ENCODE assay signal across 9 cellular contexts in genomic region chr12:20463920-20464524, GRCh38.
DNase-seq lines count a peak whose midpoint lies in the region; ATAC-seq and TF ChIP-seq lines count a peak whose summit lies in the region.
"Had no signal": no experiment of that assay in that cellular context is flagged by ENCODE, and none has a peak within 500 bp of the region (broad histone marks: within the 10 kb centered on the region; RNA-seq: fewer than 3 reads in every experiment).

No MANE protein-coding gene starts in this region.

- no peaks in the 10 kb centered on the region for H3K9me3 Mint-ChIP-seq in activated CD8-positive, alpha-beta T cell treated with anti-CD3 and anti-CD28 coated beads for 36 hours
- H3K9me3 Mint-ChIP-seq in activated CD8-positive, alpha-beta T cell treated with anti-CD3 and anti-CD28 coated beads, Interleukin-2, amount 10 ng/mL, durations not matched to agents 7 days and 5 days (ENCODE audit: insufficient read depth): no peaks in the 10 kb centered on the region
- no peaks in the 10 kb centered on the region for H3K9me3 Mint-ChIP-seq in activated T-cell treated with anti-CD3 and anti-CD28 coated beads, Interleukin-2, amount 50 U/mL, for 24 hours
- H3K9me3 Mint-ChIP-seq: T-helper 1 cell treated with Interleukin-12 subunit alpha and Interleukin-12 subunit beta and Interleukin-4 antibody, amounts not matched to agents 30 μg/mL and 1 μg/mL, for 36 hours had no signal

- ATAC-seq in activated CD8-positive, alpha-beta T cell treated with anti-CD3 and anti-CD28 coated beads for 36 hours: no peak
- ATAC-seq in activated CD8-positive, alpha-beta T cell treated with anti-CD3 and anti-CD28 coated beads, Interleukin-2, amount 10 ng/mL, durations not matched to agents 7 days and 5 days: no peak
- ATAC-seq in upper lobe of left lung (ENCODE audit: low FRiP score in 2 of 2): peak in 1 of 2 donors; percentile 46

- no peak overlapping the region for H3K4me3 ChIP-seq in upper lobe of left lung

- peak; percentile 63 for TF ChIP-seq CTCF in activated CD8-positive, alpha-beta T cell treated with anti-CD3 and anti-CD28 coated beads for 36 hours (IDR thresholded peaks at IDR 0.05)
- peak in 4 of 6 experiments; percentile 9 to 36 (median 24) for TF ChIP-seq CTCF in upper lobe of left lung (IDR thresholded peaks at IDR 0.05)

- no peak for TF ChIP-seq POLR2A in upper lobe of left lung (IDR thresholded peaks at IDR 0.05)

- CTCF ChIA-PET in activated CD8-positive, alpha-beta T cell treated with anti-CD3 and anti-CD28 coated beads for 36 hours (lab: Charles Lee): interaction anchor here (1.0 to 1.2 kb wide), 4 partner anchors 8 to 38 kb away, joined by 3 read pairs; no protein-coding TSS in a partner anchor
- CTCF ChIA-PET in activated CD8-positive, alpha-beta T cell treated with anti-CD3 and anti-CD28 coated beads, Interleukin-2, amount 10 ng/mL, durations not matched to agents 7 days and 5 days (lab: Charles Lee): interaction anchor here (1.2 kb wide), 1 partner anchor 16 kb away, joined by 3 read pairs; no protein-coding TSS in a partner anchor

- H3K4me1 Mint-ChIP-seq in activated CD8-positive, alpha-beta T cell treated with anti-CD3 and anti-CD28 coated beads for 36 hours (ENCODE audit: low read depth): no peaks in the 10 kb centered on the region
- H3K4me1 Mint-ChIP-seq in activated CD8-positive, alpha-beta T cell treated with anti-CD3 and anti-CD28 coated beads, Interleukin-2, amount 10 ng/mL, durations not matched to agents 7 days and 5 days (ENCODE audit: low read depth): no peaks in the 10 kb centered on the region
- no peaks in the 10 kb centered on the region for H3K4me1 Mint-ChIP-seq in activated T-cell treated with anti-CD3 and anti-CD28 coated beads, Interleukin-2, amount 50 U/mL, for 24 hours (ENCODE audit: low read depth)

- H3K27me3 Mint-ChIP-seq in activated CD8-positive, alpha-beta T cell treated with anti-CD3 and anti-CD28 coated beads for 36 hours: no peaks in the 10 kb centered on the region
- no peaks in the 10 kb centered on the region for H3K27me3 Mint-ChIP-seq in activated CD8-positive, alpha-beta T cell treated with anti-CD3 and anti-CD28 coated beads, Interleukin-2, amount 10 ng/mL, durations not matched to agents 7 days and 5 days (ENCODE audit: low read depth)
- H3K27me3 Mint-ChIP-seq in activated T-cell treated with anti-CD3 and anti-CD28 coated beads, Interleukin-2, amount 50 U/mL, for 24 hours: no peaks in the 10 kb centered on the region

- no peak overlapping the region for H3K27ac Mint-ChIP-seq in activated CD8-positive, alpha-beta T cell treated with anti-CD3 and anti-CD28 coated beads for 36 hours
- no peak overlapping the region for H3K27ac Mint-ChIP-seq in activated CD8-positive, alpha-beta T cell treated with anti-CD3 and anti-CD28 coated beads, Interleukin-2, amount 10 ng/mL, durations not matched to agents 7 days and 5 days
- no peak overlapping the region for H3K27ac Mint-ChIP-seq in activated T-cell treated with anti-CD3 and anti-CD28 coated beads, Interleukin-2, amount 50 U/mL, for 24 hours
- H3K27ac Mint-ChIP-seq: T-helper 1 cell treated with Interleukin-12 subunit alpha and Interleukin-12 subunit beta and Interleukin-4 antibody, amounts not matched to agents 30 μg/mL and 1 μg/mL, for 36 hours had no signal

- no peak for DNase-seq in activated CD8-positive, alpha-beta T cell treated with anti-CD3 and anti-CD28 coated beads for 36 hours
- DNase-seq in activated CD8-positive, alpha-beta T cell treated with anti-CD3 and anti-CD28 coated beads, Interleukin-2, amount 10 ng/mL, durations not matched to agents 7 days and 5 days: no peak
- DNase-seq in NCI-H345 treated with DMSO at 0.1 percent for 48 hours (lab: John Stamatoyannopoulos, UW; ENCODE audit: unreplicated experiment): peak; percentile 3
- DNase-seq in fibroblast of peridontal ligament (ENCODE audit: extremely low read depth): peak; percentile 52
- DNase-seq in upper lobe of left lung: no peak
- no peak for DNase-seq in NCI-H2227 treated with DMSO at 0.1 percent for 48 hours (lab: John Stamatoyannopoulos, UW)
- no peak for DNase-seq in activated T-cell treated with anti-CD3 and anti-CD28 coated beads, Interleukin-2, amount 50 U/mL, for 24 hours
- no peak for DNase-seq in DMS79 treated with DMSO at 0.1 percent for 48 hours (lab: John Stamatoyannopoulos, UW)

- no peaks in the 10 kb centered on the region for H3K36me3 ChIP-seq in upper lobe of left lung

- WGBS in upper lobe of left lung, 2 donors: 62% methylated on average over 2 of the region's 2 CpGs

- intact Hi-C loops in activated CD8-positive, alpha-beta T cell treated with anti-CD3 and anti-CD28 coated beads for 36 hours (cut with micrococcal nuclease): no loop called here

- no peaks in the 10 kb centered on the region for H3K27me3 ChIP-seq in upper lobe of left lung

- no peaks in the 10 kb centered on the region for H3K4me1 ChIP-seq in upper lobe of left lung

- no peaks in the 10 kb centered on the region for H3K9me3 ChIP-seq in upper lobe of left lung

- TF ChIP-seq EP300 in upper lobe of left lung (IDR thresholded peaks at IDR 0.05): no peak

- H3K36me3 Mint-ChIP-seq in activated CD8-positive, alpha-beta T cell treated with anti-CD3 and anti-CD28 coated beads for 36 hours (ENCODE audit: low read depth): no peaks in the 10 kb centered on the region
- no peaks in the 10 kb centered on the region for H3K36me3 Mint-ChIP-seq in activated CD8-positive, alpha-beta T cell treated with anti-CD3 and anti-CD28 coated beads, Interleukin-2, amount 10 ng/mL, durations not matched to agents 7 days and 5 days (ENCODE audit: low read depth)
- H3K36me3 Mint-ChIP-seq in activated T-cell treated with anti-CD3 and anti-CD28 coated beads, Interleukin-2, amount 50 U/mL, for 24 hours (ENCODE audit: low read depth): no peaks in the 10 kb centered on the region

- H3K4me3 Mint-ChIP-seq in activated CD8-positive, alpha-beta T cell treated with anti-CD3 and anti-CD28 coated beads for 36 hours: no peak overlapping the region
- H3K4me3 Mint-ChIP-seq in activated CD8-positive, alpha-beta T cell treated with anti-CD3 and anti-CD28 coated beads, Interleukin-2, amount 10 ng/mL, durations not matched to agents 7 days and 5 days: no peak overlapping the region
- H3K4me3 Mint-ChIP-seq in activated T-cell treated with anti-CD3 and anti-CD28 coated beads, Interleukin-2, amount 50 U/mL, for 24 hours: no peak overlapping the region
- H3K4me3 Mint-ChIP-seq: T-helper 1 cell treated with Interleukin-12 subunit alpha and Interleukin-12 subunit beta and Interleukin-4 antibody, amounts not matched to agents 30 μg/mL and 1 μg/mL, for 36 hours had no signal

- no peak overlapping the region for H3K27ac ChIP-seq in upper lobe of left lung

- POLR2A ChIA-PET in activated CD8-positive, alpha-beta T cell treated with anti-CD3 and anti-CD28 coated beads for 36 hours (lab: Charles Lee): no interaction called here
- POLR2A ChIA-PET in activated CD8-positive, alpha-beta T cell treated with anti-CD3 and anti-CD28 coated beads, Interleukin-2, amount 10 ng/mL, durations not matched to agents 7 days and 5 days (lab: Charles Lee): no interaction called here

Comparison
In these comparisons a context has a peak if more than half of its experiments do, and no peak if none do; other contexts are left out.
1. DNase-seq: peak in NCI-H345 treated with DMSO at 0.1 percent for 48 hours (single experiment) and fibroblast of peridontal ligament (single experiment); none in activated CD8-positive, alpha-beta T cell treated with anti-CD3 and anti-CD28 coated beads for 36 hours (single experiment), activated CD8-positive, alpha-beta T cell treated with anti-CD3 and anti-CD28 coated beads, Interleukin-2, amount 10 ng/mL, durations not matched to agents 7 days and 5 days (single experiment), upper lobe of left lung (0 of 2), NCI-H2227 treated with DMSO at 0.1 percent for 48 hours (single experiment), activated T-cell treated with anti-CD3 and anti-CD28 coated beads, Interleukin-2, amount 50 U/mL, for 24 hours (single experiment) and DMS79 treated with DMSO at 0.1 percent for 48 hours (single experiment).